Comparison of ENCODE assay signal across 2 cellular contexts in genomic region chr1:181778630-181779285, GRCh38.
TF ChIP-seq lines count a peak whose summit lies in the region.

No MANE protein-coding gene starts in this region.

TF ChIP-seq in A549, 52 proteins besides CTCF, POLR2A, EP300 and RAD21 (continued from another document):
- TF ChIP-seq, protein P1, sequence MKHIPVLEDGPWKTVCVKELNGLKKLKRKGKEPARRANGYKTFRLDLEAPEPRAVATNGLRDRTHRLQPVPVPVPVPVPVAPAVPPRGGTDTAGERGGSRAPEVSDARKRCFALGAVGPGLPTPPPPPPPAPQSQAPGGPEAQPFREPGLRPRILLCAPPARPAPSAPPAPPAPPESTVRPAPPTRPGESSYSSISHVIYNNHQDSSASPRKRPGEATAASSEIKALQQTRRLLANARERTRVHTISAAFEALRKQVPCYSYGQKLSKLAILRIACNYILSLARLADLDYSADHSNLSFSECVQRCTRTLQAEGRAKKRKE (CRISPR knock-in tag; IDR thresholded peaks at IDR 0.05; ENCODE audit: low read depth) = no peak
- TF ChIP-seq KDM1A (IDR thresholded peaks at IDR 0.05; ENCODE audit: low read depth) (no peak), CHD4 (IDR thresholded peaks at IDR 0.05; ENCODE audit: borderline replicate concordance) (no peak), HEYL (CRISPR knock-in tag; IDR thresholded peaks at IDR 0.05) (no peak), FOSB (CRISPR knock-in tag; IDR thresholded peaks at IDR 0.05) (no peak), HOXB13 (CRISPR knock-in tag; IDR thresholded peaks at IDR 0.05; ENCODE audit: low read depth) (no peak), TP53 (CRISPR knock-in tag; IDR thresholded peaks at IDR 0.05) (no peak), MAFK (IDR thresholded peaks at IDR 0.05; ENCODE audit: partially characterized antibody) (no peak), HES2 (IDR thresholded peaks at IDR 0.05) (no peak)

TF ChIP-seq in GM23338, 12 proteins besides CTCF, POLR2A, EP300 and RAD21 (continued from another document):
- TF ChIP-seq ZNF462 (CRISPR knock-in tag; IDR thresholded peaks at IDR 0.05) = no peak
- no peak for TF ChIP-seq ZNF114 (CRISPR knock-in tag; IDR thresholded peaks at IDR 0.05)
- TF ChIP-seq ETS1 (IDR thresholded peaks at IDR 0.05) = no peak
- no peak for TF ChIP-seq POLR2AphosphoS5 (IDR thresholded peaks at IDR 0.05; ENCODE audit: low read depth)
- no peak for TF ChIP-seq ZNF331 (CRISPR knock-in tag; IDR thresholded peaks at IDR 0.05; ENCODE audit: low read depth)
- no peak for TF ChIP-seq CREB1 (CRISPR knock-in tag; IDR thresholded peaks at IDR 0.05; ENCODE audit: low read depth)
